ENCODE assay signal across 8 cellular contexts in the genomic region with DNA sequence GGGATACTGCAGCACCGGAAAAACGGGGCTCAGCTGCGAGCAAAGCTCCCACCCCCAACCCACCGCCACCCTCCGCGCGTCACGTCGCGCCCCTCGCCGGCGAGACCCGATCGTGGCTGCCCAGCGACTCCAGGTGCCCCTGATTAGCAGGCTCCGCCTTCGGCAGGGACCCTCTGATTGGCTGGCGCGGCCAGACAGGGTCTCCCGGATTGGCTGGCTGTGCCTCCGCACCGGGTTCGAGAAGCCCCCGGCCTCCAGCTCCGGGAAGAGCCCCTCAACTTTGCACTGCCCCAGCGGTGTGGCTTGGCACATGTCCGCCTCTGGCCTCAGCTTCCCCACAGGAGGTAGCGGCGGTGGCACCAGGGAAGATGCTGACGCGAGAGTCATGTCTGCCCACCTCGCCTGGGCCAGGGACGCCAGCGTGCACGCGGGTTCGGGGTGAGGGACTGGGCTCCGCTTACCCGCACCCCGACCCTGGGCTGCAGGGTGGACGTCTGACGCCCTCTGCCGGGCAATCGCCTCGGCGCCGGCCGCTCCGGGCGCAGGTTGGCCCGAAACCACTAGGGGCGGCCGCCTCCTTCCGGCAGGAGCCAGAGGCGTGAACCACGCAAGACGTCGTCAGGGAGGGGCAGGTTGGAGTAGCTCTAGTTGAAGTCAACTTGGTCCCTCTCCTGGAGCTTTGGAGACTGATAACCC. TPM values are rescaled to one million over a fixed set of nuclear protein-coding genes. Genes with fewer than 3 reads are reported as not detected.
DNase-seq lines count a peak whose midpoint lies in the region; ATAC-seq, FAIRE-seq and TF ChIP-seq lines count a peak whose summit lies in the region.

No MANE protein-coding gene starts in this region.

- peak overlapping the region; percentile 97 to 100 (median 99) for H3K27ac ChIP-seq in gastrocnemius medialis

- no peaks in the 10 kb centered on the region for H3K9me3 ChIP-seq in gastrocnemius medialis

- ATAC-seq in HG02763 (IDR thresholded peaks at IDR 0.05; ENCODE audit: unreplicated experiment) (peak; percentile 48), gastrocnemius medialis (peak; percentile 47 to 58)

- intact Hi-C loops in gastrocnemius medialis (cut with DNase I; ENCODE audit: low total_unique reads): loop anchor here (1.0 to 2.0 kb wide), 4 partner anchors 17 to 97 kb away; partner anchors contain the start of genes PSMD9 and TMEM120B

- H3K27me3 ChIP-seq in gastrocnemius medialis: no peaks in the 10 kb centered on the region

- TF ChIP-seq POLR2A in GM12892 (IDR thresholded peaks at IDR 0.05; ENCODE audit: low read depth, low read length): peak; percentile 58; the same call in 1 of the 2 replicates
- no peak for TF ChIP-seq POLR2A in gastrocnemius medialis (IDR thresholded peaks at IDR 0.05)

- H3K36me3 ChIP-seq in gastrocnemius medialis: no peaks in the 10 kb centered on the region

- TF ChIP-seq CTCF in astrocyte of the cerebellum (IDR thresholded peaks at IDR 0.05; ENCODE audit: low read depth, low read length, missing control alignments) (peak; percentile 100), gastrocnemius medialis (IDR thresholded peaks at IDR 0.05 in 4 of 5, conservative IDR thresholded peaks at IDR 0.05 in 1 of 5) (peak; percentile 99 to 100 (median 100))

- H3K4me3 ChIP-seq in astrocyte of the cerebellum (ENCODE audit: low read depth, low read length) (peak overlapping the region; percentile 41), gastrocnemius medialis (peak overlapping the region; percentile 56 to 73 (median 59))

- in situ Hi-C loops in astrocyte of the cerebellum (cut with HindIII; ENCODE audit: low sequenced_read_pairs): no loop called here
- in situ Hi-C loops in gastrocnemius medialis (cut with MboI; ENCODE audit: low sequenced_read_pairs in 4 of 4): loop anchor here in 3 of 4 donors (5.0 to 10.0 kb wide), 3 partner anchors 91 to 99 kb away; partner anchors contain the start of gene PSMD9 (in 3 of the 3)

- DNase-seq in GM12892 (ENCODE audit: insufficient read length) (peak; percentile 88), NCI-H1694 (lab: John Stamatoyannopoulos, UW) (peak; percentile 52), T-helper 22 cell (ENCODE audit: low read depth) (peak; percentile 86), astrocyte of the cerebellum (ENCODE audit: low read depth) (no peak), hypothalamus (lab: John Stamatoyannopoulos, UW) (peak in 50 of 51 donors; percentile 22 to 89 (median 76)), gastrocnemius medialis (peak; percentile 80 to 88), DMS79 treated with DMSO at 0.1 percent for 48 hours (lab: John Stamatoyannopoulos, UW) (no peak)

- peak; percentile 94 for FAIRE-seq in GM12892 (lab: Jason Lieb, UNC)

- peaks cover 55 to 56% of the 10 kb centered on the region in 2 donors for H3K4me1 ChIP-seq in gastrocnemius medialis

RNA-seq across cellular contexts. Expression of gene RHOF, which starts 0.5 kb away (rescaled TPM):
- polyA plus RNA-seq in GM12892 (2012; ENCODE audit: missing spikeins): 32.0 TPM
- 1 to 10 TPM; 2.9 to 6.8 (median 4.1) TPM for total RNA-seq in gastrocnemius medialis

RNA-seq across cellular contexts. Expression of gene SETD1B, which starts 9.8 kb away (rescaled TPM):
- polyA plus RNA-seq in GM12892 (2012; ENCODE audit: missing spikeins): 2.1 TPM
- total RNA-seq in gastrocnemius medialis: 1 to 10 TPM; 2.2 to 9.3 (median 6.2) TPM

Comparison
In these comparisons a context has a peak if more than half of its experiments do, and no peak if none do; other contexts are left out.
1. DNase-seq: peak in GM12892 (single experiment), NCI-H1694 (single experiment), T-helper 22 cell (single experiment), hypothalamus (50 of 51) and gastrocnemius medialis (2 of 2); none in astrocyte of the cerebellum (single experiment) and DMS79 treated with DMSO at 0.1 percent for 48 hours (single experiment).